ENCODE assay signal across 8 cellular contexts in genomic region chr20:44990957-44991356, GRCh38. TPM values are rescaled to one million over a fixed set of nuclear protein-coding genes. Genes with fewer than 3 reads are reported as not detected.
DNase-seq lines count a peak whose midpoint lies in the region; ATAC-seq, FAIRE-seq and TF ChIP-seq lines count a peak whose summit lies in the region.
"Had no signal": no experiment of that assay in that cellular context is flagged by ENCODE, and none has a peak within 500 bp of the region (broad histone marks: within the 10 kb centered on the region; RNA-seq: fewer than 3 reads in every experiment).

No MANE protein-coding gene starts in this region.

- H3K9me3 ChIP-seq in OCI-LY3 (ENCODE audit: insufficient read depth, low read length) (no peaks in the 10 kb centered on the region), endocrine pancreas (ENCODE audit: control insufficient read depth, low read length) (no peaks in the 10 kb centered on the region), small intestine (ENCODE audit: control insufficient read depth, low read depth) (no peaks in the 10 kb centered on the region)

- peaks cover 59% of the 10 kb centered on the region for H3K4me1 ChIP-seq in OCI-LY3 (ENCODE audit: low read length)
- H3K4me1 ChIP-seq in endocrine pancreas (ENCODE audit: control insufficient read depth, insufficient read depth, low read length) = no peaks in the 10 kb centered on the region
- H3K4me1 ChIP-seq in small intestine (ENCODE audit: control insufficient read depth in 2 of 2, insufficient read depth in 1 of 2, low read depth in 1 of 2, low read length in 1 of 2) = no peaks in the 10 kb centered on the region

- H3K4me2 ChIP-seq in OCI-LY3 (ENCODE audit: low read length) = peak overlapping the region; percentile 63

- H4K20me1 ChIP-seq in OCI-LY3 (ENCODE audit: insufficient read depth, low read length) = peaks cover 86% of the 10 kb centered on the region

- no peaks in the 10 kb centered on the region for H3K27me3 ChIP-seq in OCI-LY3 (ENCODE audit: low read depth, low read length)
- H3K27me3 ChIP-seq in endocrine pancreas (ENCODE audit: control insufficient read depth, insufficient read depth, low read length) = no peaks in the 10 kb centered on the region
- no peaks in the 10 kb centered on the region for H3K27me3 ChIP-seq in small intestine (ENCODE audit: control insufficient read depth in 2 of 2, insufficient read depth in 2 of 2, low read length in 2 of 2)

- H3K36me3 ChIP-seq in OCI-LY3 (replicated peaks; ENCODE audit: low read depth, low read length) (peaks cover 64% of the 10 kb centered on the region), endocrine pancreas (ENCODE audit: control insufficient read depth, insufficient read depth, low read length) (no peaks in the 10 kb centered on the region), small intestine (ENCODE audit: control insufficient read depth in 2 of 2, insufficient read depth in 2 of 2, low read length in 2 of 2) (peaks cover under 1 to 4% of the 10 kb centered on the region in 2 donors)

- DNase-seq in GM12864 (ENCODE audit: low read depth) (no peak), small intestine (no peak), kidney tubule cell (ENCODE audit: low spot score) (no peak)
- no peak for DNase-seq in activated CD4-positive, alpha-beta T cell treated with anti-CD3 and anti-CD28 coated beads for 4 hours
- DNase-seq: activated CD4-positive, alpha-beta T cell treated with anti-CD3 and anti-CD28 coated beads for 1 hour had no signal

- TF ChIP-seq CTCF in GM12864 (IDR thresholded peaks at IDR 0.05; ENCODE audit: low read depth, low read length, missing control alignments) (no peak), OCI-LY3 (IDR thresholded peaks at IDR 0.05; ENCODE audit: low read depth, low read length) (no peak)

- FAIRE-seq in small intestine (lab: Jason Lieb, UNC) = no peak

- H3K4me3 ChIP-seq in GM12864 (ENCODE audit: low read depth, low read length) (peak overlapping the region; percentile 31; the same call in 1 of the 2 replicates), OCI-LY3 (ENCODE audit: low read length) (peak overlapping the region; percentile 40), endocrine pancreas (ENCODE audit: control insufficient read depth, insufficient read depth, low read length) (peak overlapping the region; percentile 63), small intestine (ENCODE audit: low read depth in 1 of 2, low read length in 2 of 2) (no peak overlapping the region)

- H3K79me2 ChIP-seq in OCI-LY3 (ENCODE audit: low read length) = peaks cover 100% of the 10 kb centered on the region

- H3K9ac ChIP-seq in OCI-LY3 (ENCODE audit: low read length) (peak overlapping the region; percentile 17), endocrine pancreas (ENCODE audit: control insufficient read depth, insufficient read depth, low read length) (peak overlapping the region; percentile 38)

- H3K27ac ChIP-seq in OCI-LY3 (ENCODE audit: low read length) (peak overlapping the region; percentile 51), small intestine (ENCODE audit: low read depth in 1 of 2, low read length in 1 of 2) (peak overlapping the region; percentile 32 to 51)

- H2AFZ ChIP-seq in OCI-LY3 (ENCODE audit: low read depth, low read length) = no peak overlapping the region

- no peak for ATAC-seq in GM21576 (IDR thresholded peaks at IDR 0.05; ENCODE audit: unreplicated experiment)

RNA-seq across cellular contexts. Expression of gene STK4, which starts 24.6 kb away (rescaled TPM):
- 1 to 10 TPM; 6.9 to 9.7 (median 8.1) TPM for polyA plus RNA-seq in small intestine

RNA-seq across cellular contexts. Expression of gene TOMM34, which starts 30.8 kb away (rescaled TPM):
- 10 to 100 TPM in 2 of 3 donors, 1 to 10 TPM in 1; 9.6 to 34.1 (median 13.5) TPM for polyA plus RNA-seq in small intestine

Comparison
In these comparisons a context has a peak if more than half of its experiments do, and no peak if none do; other contexts are left out.
1. H3K4me3 ChIP-seq: peak in GM12864 (single experiment), OCI-LY3 (single experiment) and endocrine pancreas (single experiment); none in small intestine (0 of 2).